Comparison of ENCODE assay signal across 12 cellular contexts in the genomic region with DNA sequence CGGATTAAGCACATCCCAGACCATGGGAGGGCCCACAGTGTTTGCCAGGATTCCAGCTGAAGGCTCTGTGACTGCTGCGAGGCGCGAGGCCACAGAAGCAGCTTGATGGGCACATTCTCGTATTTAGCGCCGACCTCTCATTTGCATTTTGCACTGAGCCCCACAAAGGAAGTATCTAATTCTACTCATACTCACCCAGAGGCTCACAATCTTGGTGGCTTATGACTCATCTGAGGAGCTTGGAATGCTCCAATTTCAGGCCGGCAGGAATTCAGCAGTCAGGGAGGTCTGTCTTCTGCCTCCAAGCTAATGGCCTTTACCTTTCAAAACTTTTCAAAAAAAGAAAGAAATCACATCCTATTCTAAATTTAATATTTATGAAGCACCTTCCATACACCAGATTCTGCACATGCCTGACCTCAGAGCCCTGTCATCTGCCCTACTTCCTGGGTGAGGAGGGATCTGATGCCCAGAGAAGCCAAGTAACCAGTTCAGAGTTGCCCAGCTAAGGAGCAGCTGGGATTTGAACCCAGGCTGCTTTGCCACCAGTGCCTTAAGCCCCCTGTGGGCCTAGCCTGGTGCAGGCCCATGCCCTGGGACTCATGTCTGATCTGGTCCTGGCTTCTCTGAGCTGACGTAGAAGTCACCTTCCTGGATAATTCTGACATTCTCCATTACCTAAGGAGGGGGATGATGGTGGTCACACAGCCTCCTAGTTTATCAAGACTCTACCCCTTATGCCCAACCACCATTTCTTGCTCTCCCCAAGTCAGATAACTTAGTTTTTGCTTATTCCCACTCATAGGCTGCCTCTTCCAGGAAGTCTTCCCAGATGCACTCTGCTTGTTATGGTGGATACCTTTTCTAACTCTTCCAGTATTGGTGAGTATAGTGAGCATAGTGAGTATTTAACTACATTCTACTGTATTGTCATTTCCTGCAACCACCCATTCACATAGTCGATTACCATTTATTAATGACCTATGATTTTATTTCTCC.
DNase-seq lines count a peak whose midpoint lies in the region; TF ChIP-seq lines count a peak whose summit lies in the region.
"Had no signal": no experiment of that assay in that cellular context is flagged by ENCODE, and none has a peak within 500 bp of the region (broad histone marks: within the 10 kb centered on the region; RNA-seq: fewer than 3 reads in every experiment).

No MANE protein-coding gene starts in this region.

- DNase-seq in AG20443 (ENCODE audit: low spot score) = peak; percentile 91
- peak; percentile 52 for DNase-seq in HT-29 (ENCODE audit: low spot score)
- DNase-seq in astrocyte of the spinal cord (ENCODE audit: low read depth, low spot score) = peak; percentile 81
- DNase-seq in left kidney (ENCODE audit: low read depth, low spot score) = peak; percentile 39
- no peak for DNase-seq in NCI-H1092 treated with DMSO at 0.1 percent for 48 hours (lab: John Stamatoyannopoulos, UW)
- no peak for DNase-seq in mucosa of gallbladder (ENCODE audit: low spot score)
- DNase-seq in NK-92 (lab: John Stamatoyannopoulos, UW; ENCODE audit: unreplicated experiment) = no peak
- no peak for DNase-seq in NAMALWA (ENCODE audit: low spot score)
- DNase-seq: activated CD4-positive, alpha-beta T cell treated with anti-CD3 and anti-CD28 coated beads for 36 hours; activated naive CD8-positive, alpha-beta T cell treated with anti-CD3 and anti-CD28 coated beads, Interleukin-2, amount 50 U/mL, for 24 hours; NCI-H524 treated with DMSO at 0.1 percent for 48 hours; pancreas had no signal

- in situ Hi-C loops in astrocyte of the spinal cord (cut with HindIII; ENCODE audit: low sequenced_read_pairs) = no loop called here

- no peak for TF ChIP-seq CTCF in astrocyte of the spinal cord (IDR thresholded peaks at IDR 0.05; ENCODE audit: low read depth, low read length)

- no peak overlapping the region for H3K4me3 ChIP-seq in astrocyte of the spinal cord (ENCODE audit: low read depth, low read length)
- H3K4me3 ChIP-seq: pancreas had no signal

Comparison
In these comparisons a context has a peak if more than half of its experiments do, and no peak if none do; other contexts are left out.
1. DNase-seq: peak in AG20443 (single experiment), HT-29 (single experiment), astrocyte of the spinal cord (single experiment) and left kidney (single experiment); none in NCI-H1092 treated with DMSO at 0.1 percent for 48 hours (single experiment), mucosa of gallbladder (single experiment), NK-92 (single experiment) and NAMALWA (single experiment).